In the genomic region with DNA sequence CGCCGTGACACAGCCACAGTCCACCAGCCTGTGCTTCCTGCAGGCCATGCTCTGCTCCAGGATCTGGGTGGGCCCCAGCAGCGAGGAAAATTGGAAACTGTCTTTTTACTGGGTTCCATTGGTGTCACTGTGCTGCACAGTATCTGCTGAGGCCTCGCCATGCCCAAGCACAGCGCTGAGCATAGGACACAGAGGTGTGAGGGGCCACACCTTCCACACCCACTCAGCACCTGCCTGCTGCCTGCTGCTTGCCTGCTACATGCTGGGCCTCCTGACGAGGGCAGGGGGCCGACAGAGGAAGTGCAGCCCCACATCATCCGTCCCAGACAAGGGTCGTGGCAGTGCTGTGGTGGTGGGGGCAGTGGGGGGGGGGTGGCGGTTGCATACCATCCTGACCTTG, we compare ENCODE assay signal across 24 cellular contexts.
"Had no signal": no experiment of that assay in that cellular context is flagged by ENCODE, and none has a peak within 500 bp of the region (broad histone marks: within the 10 kb centered on the region; RNA-seq: fewer than 3 reads in every experiment).

No MANE protein-coding gene starts in this region.

- H3K4me3 ChIP-seq: esophagus squamous epithelium, heart right ventricle, ovary, testis had no signal

- H3K4me1 Mint-ChIP-seq: activated CD4-positive, alpha-beta memory T cell treated with anti-CD3 and anti-CD28 coated beads, Interleukin-2, amount 10 ng/mL, durations not matched to agents 7 days and 5 days; activated CD4-positive, alpha-beta T cell treated with anti-CD3 and anti-CD28 coated beads, Interleukin-2, amount 10 ng/mL, durations not matched to agents 7 days and 5 days; activated naive CD4-positive, alpha-beta T cell treated with anti-CD3 and anti-CD28 coated beads, Interleukin-2, amount 50 U/mL, for 24 hours; natural killer cell had no signal

- H3K27me3 ChIP-seq: esophagus squamous epithelium, ovary, testis had no signal

- H3K4me3 Mint-ChIP-seq: activated CD4-positive, alpha-beta memory T cell treated with anti-CD3 and anti-CD28 coated beads, Interleukin-2, amount 10 ng/mL, durations not matched to agents 7 days and 5 days; activated CD4-positive, alpha-beta T cell treated with anti-CD3 and anti-CD28 coated beads, Interleukin-2, amount 10 ng/mL, durations not matched to agents 7 days and 5 days; activated naive CD4-positive, alpha-beta T cell treated with anti-CD3 and anti-CD28 coated beads, Interleukin-2, amount 50 U/mL, for 24 hours; activated naive CD8-positive, alpha-beta T cell treated with anti-CD3 and anti-CD28 coated beads, Interleukin-2, amount 50 U/mL, for 24 hours; activated T-cell treated with anti-CD3 and anti-CD28 coated beads, Interleukin-2, amount 50 U/mL, for 24 hours; natural killer cell had no signal

- DNase-seq: activated CD4-positive, alpha-beta memory T cell treated with anti-CD3 and anti-CD28 coated beads, Interleukin-2, amount 10 ng/mL, durations not matched to agents 7 days and 5 days; activated CD4-positive, alpha-beta T cell treated with anti-CD3 and anti-CD28 coated beads for 1 hour; activated CD4-positive, alpha-beta T cell treated with anti-CD3 and anti-CD28 coated beads, Interleukin-2, amount 10 ng/mL, durations not matched to agents 7 days and 5 days; activated CD8-positive, alpha-beta memory T cell treated with anti-CD3 and anti-CD28 coated beads, Interleukin-2, amount 50 U/mL, for 48 hours; activated gamma-delta T cell; activated naive CD8-positive, alpha-beta T cell treated with anti-CD3 and anti-CD28 coated beads, Interleukin-2, amount 50 U/mL, for 24 hours; activated T-cell treated with anti-CD3 and anti-CD28 coated beads, Interleukin-2, amount 50 U/mL, for 24 hours; amygdala; central memory CD4-positive, alpha-beta T cell; dermis blood vessel endothelial cell; effector CD4-positive, alpha-beta T cell; esophagus squamous epithelium; foreskin melanocyte; heart right ventricle; natural killer cell; stimulated activated CD4-positive, alpha-beta T cell treated with anti-CD3 and anti-CD28 coated beads, Interleukin-2, amount 100 ng/mL, for 48 hours; stimulated activated naive CD8-positive, alpha-beta T cell treated with anti-CD3 and anti-CD28 coated beads, Interleukin-15, Interleukin-2, amounts not matched to agents 100 U/mL and 50 U/mL, for 24 hours; T-helper 2 cell; testis; trophoblast cell had no signal

- H3K27me3 Mint-ChIP-seq: activated CD4-positive, alpha-beta memory T cell treated with anti-CD3 and anti-CD28 coated beads, Interleukin-2, amount 10 ng/mL, durations not matched to agents 7 days and 5 days; activated CD4-positive, alpha-beta T cell treated with anti-CD3 and anti-CD28 coated beads, Interleukin-2, amount 10 ng/mL, durations not matched to agents 7 days and 5 days; activated naive CD4-positive, alpha-beta T cell treated with anti-CD3 and anti-CD28 coated beads, Interleukin-2, amount 50 U/mL, for 24 hours had no signal

- H3K27ac Mint-ChIP-seq: activated CD4-positive, alpha-beta memory T cell treated with anti-CD3 and anti-CD28 coated beads, Interleukin-2, amount 10 ng/mL, durations not matched to agents 7 days and 5 days; activated CD4-positive, alpha-beta T cell treated with anti-CD3 and anti-CD28 coated beads, Interleukin-2, amount 10 ng/mL, durations not matched to agents 7 days and 5 days; activated naive CD8-positive, alpha-beta T cell treated with anti-CD3 and anti-CD28 coated beads, Interleukin-2, amount 50 U/mL, for 24 hours; activated T-cell treated with anti-CD3 and anti-CD28 coated beads, Interleukin-2, amount 50 U/mL, for 24 hours; natural killer cell; progenitor cell of endocrine pancreas had no signal

- H3K36me3 ChIP-seq: esophagus squamous epithelium, heart right ventricle, ovary had no signal

- FAIRE-seq: urothelium cell line had no signal

- H3K9me3 ChIP-seq: testis had no signal

- ATAC-seq: activated naive CD8-positive, alpha-beta T cell treated with anti-CD3 and anti-CD28 coated beads, Interleukin-2, amount 50 U/mL, for 24 hours; heart right ventricle; natural killer cell; stimulated activated naive CD8-positive, alpha-beta T cell treated with anti-CD3 and anti-CD28 coated beads, Interleukin-15, Interleukin-2, amounts not matched to agents 100 U/mL and 50 U/mL, for 24 hours had no signal
